Comparison of ENCODE assay signal across 29 cellular contexts in the genomic region with DNA sequence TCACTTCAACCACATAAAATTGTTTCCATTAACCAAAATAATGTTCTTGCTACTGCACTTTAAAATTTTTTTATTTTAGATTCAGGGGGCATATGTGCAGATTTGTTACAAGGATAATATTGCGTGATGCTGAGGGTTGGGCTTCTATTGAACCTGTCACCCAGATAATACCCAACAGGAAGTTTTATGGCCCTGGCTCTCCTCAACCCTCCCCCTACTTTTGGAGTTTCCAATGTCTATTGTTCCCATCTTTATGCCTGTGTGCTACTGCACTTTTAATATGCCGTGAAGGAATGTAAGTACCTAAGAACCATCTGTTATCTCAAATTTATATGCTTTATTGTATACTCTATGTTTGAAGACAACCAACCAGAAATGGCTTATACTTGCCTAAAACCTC.
"Had no signal": no experiment of that assay in that cellular context is flagged by ENCODE, and none has a peak within 500 bp of the region (broad histone marks: within the 10 kb centered on the region; RNA-seq: fewer than 3 reads in every experiment).

No MANE protein-coding gene starts in this region.

- H3K27me3 ChIP-seq: brain microvascular endothelial cell, dorsolateral prefrontal cortex, esophagus muscularis mucosa, foreskin keratinocyte, gastrocnemius medialis, heart left ventricle had no signal

- H3K4me1 ChIP-seq: esophagus muscularis mucosa, foreskin keratinocyte, gastrocnemius medialis, heart left ventricle had no signal

- H3K27ac ChIP-seq: brain microvascular endothelial cell, coronary artery, dorsolateral prefrontal cortex, esophagus muscularis mucosa, foreskin keratinocyte, gastrocnemius medialis, heart left ventricle had no signal

- H3K4me3 ChIP-seq: coronary artery, dorsolateral prefrontal cortex, esophagus muscularis mucosa, gastrocnemius medialis, heart left ventricle had no signal

- H3K9me3 ChIP-seq: esophagus muscularis mucosa, gastrocnemius medialis had no signal

- H3K9me3 Mint-ChIP-seq: activated T-cell treated with anti-CD3 and anti-CD28 coated beads, Interleukin-2, amount 50 U/mL, for 4 hours; activated T-helper 17 cell treated with anti-CD3 and anti-CD28 coated beads, Interleukin-2, amount 50 U/mL, for 72 hours; central memory CD8-positive, alpha-beta T cell had no signal

- DNase-seq: activated CD4-positive, alpha-beta T cell treated with anti-CD3 and anti-CD28 coated beads for 4 hours; activated CD4-positive, alpha-beta T cell treated with anti-CD3 and anti-CD28 coated beads, Interleukin-2, amount 10 ng/mL, durations not matched to agents 7 days and 5 days; activated CD4-positive, alpha-beta T cell treated with anti-CD3 and anti-CD28 coated beads, Interleukin-2, amount 50 U/mL, for 4 hours; activated CD4-positive, CD25-positive, alpha-beta regulatory T cell; activated CD4-positive, CD25-positive, alpha-beta regulatory T cell treated with anti-CD3 and anti-CD28 coated beads, Interleukin-2, amount 50 U/mL, for 72 hours; activated CD8-positive, alpha-beta memory T cell treated with anti-CD3 and anti-CD28 coated beads for 24 hours; activated CD8-positive, alpha-beta T cell treated with anti-CD3 and anti-CD28 coated beads for 36 hours; activated effector memory CD4-positive, alpha-beta T cell treated with Interleukin-2 at 50 U/mL for 16 hours; activated gamma-delta T cell treated with Interleukin-2 at 50 U/mL for 16 hours; activated naive CD4-positive, alpha-beta T cell treated with anti-CD3 and anti-CD28 coated beads, Interleukin-2, amount 50 U/mL, for 16 hours; activated naive CD4-positive, alpha-beta T cell treated with Interleukin-2 at 50 U/mL for 16 hours; activated T-cell treated with anti-CD3 and anti-CD28 coated beads, Interleukin-2, amount 50 U/mL, for 4 hours; amniotic stem cell; anterior cingulate cortex; brain microvascular endothelial cell; dorsolateral prefrontal cortex; effector memory CD4-positive, alpha-beta T cell; erythroblast; foreskin keratinocyte; gastrocnemius medialis; glutamatergic neuron; heart left ventricle; T-helper 2 cell had no signal

- H3K4me1 Mint-ChIP-seq: activated CD4-positive, alpha-beta T cell treated with anti-CD3 and anti-CD28 coated beads, Interleukin-2, amount 10 ng/mL, durations not matched to agents 7 days and 5 days; activated T-helper 17 cell treated with anti-CD3 and anti-CD28 coated beads, Interleukin-2, amount 50 U/mL, for 72 hours; central memory CD8-positive, alpha-beta T cell had no signal

- H3K4me3 Mint-ChIP-seq: activated CD4-positive, alpha-beta T cell treated with anti-CD3 and anti-CD28 coated beads, Interleukin-2, amount 10 ng/mL, durations not matched to agents 7 days and 5 days; activated CD8-positive, alpha-beta T cell treated with anti-CD3 and anti-CD28 coated beads for 36 hours; activated naive CD8-positive, alpha-beta T cell; activated T-cell treated with anti-CD3 and anti-CD28 coated beads, Interleukin-2, amount 50 U/mL, for 4 hours; activated T-helper 17 cell treated with anti-CD3 and anti-CD28 coated beads, Interleukin-2, amount 50 U/mL, for 72 hours; central memory CD8-positive, alpha-beta T cell; dendritic cell treated with granulocyte-macrophage colony-stimulating factor and Interleukin-4, amounts not matched to agents 40 ng/mL and 50 ng/mL, for 4 days had no signal

- H3K27me3 Mint-ChIP-seq: activated CD4-positive, alpha-beta T cell treated with anti-CD3 and anti-CD28 coated beads, Interleukin-2, amount 10 ng/mL, durations not matched to agents 7 days and 5 days; activated CD8-positive, alpha-beta T cell treated with anti-CD3 and anti-CD28 coated beads for 36 hours; activated naive CD8-positive, alpha-beta T cell; activated T-helper 17 cell treated with anti-CD3 and anti-CD28 coated beads, Interleukin-2, amount 50 U/mL, for 72 hours; central memory CD8-positive, alpha-beta T cell; dendritic cell treated with granulocyte-macrophage colony-stimulating factor and Interleukin-4, amounts not matched to agents 40 ng/mL and 50 ng/mL, for 4 days had no signal

- ATAC-seq: activated CD8-positive, alpha-beta T cell treated with anti-CD3 and anti-CD28 coated beads for 36 hours; activated T-cell treated with anti-CD3 and anti-CD28 coated beads, Interleukin-2, amount 50 U/mL, for 4 hours; activated T-helper 17 cell treated with anti-CD3 and anti-CD28 coated beads, Interleukin-2, amount 50 U/mL, for 72 hours; foreskin keratinocyte; gastrocnemius medialis; heart left ventricle had no signal

- H3K27ac Mint-ChIP-seq: activated CD4-positive, alpha-beta T cell treated with anti-CD3 and anti-CD28 coated beads, Interleukin-2, amount 10 ng/mL, durations not matched to agents 7 days and 5 days; activated CD8-positive, alpha-beta T cell treated with anti-CD3 and anti-CD28 coated beads for 36 hours; activated naive CD8-positive, alpha-beta T cell; activated T-helper 17 cell treated with anti-CD3 and anti-CD28 coated beads, Interleukin-2, amount 50 U/mL, for 72 hours; dendritic cell treated with granulocyte-macrophage colony-stimulating factor and Interleukin-4, amounts not matched to agents 40 ng/mL and 50 ng/mL, for 4 days had no signal

- H3K36me3 ChIP-seq: brain microvascular endothelial cell had no signal
